In genomic region chr22:28802595-28803087, GRCh38 we compare ENCODE assay signal across 1 cellular context.
TF ChIP-seq lines count a peak whose summit lies in the region.

No MANE protein-coding gene starts in this region.

TF ChIP-seq in GM23338, 12 proteins besides CTCF, POLR2A, EP300 and RAD21 (continued from another document):
- TF ChIP-seq REST (IDR thresholded peaks at IDR 0.05; ENCODE audit: unreplicated experiment) (no peak), CREB1 (CRISPR knock-in tag; IDR thresholded peaks at IDR 0.05; ENCODE audit: low read depth) (no peak), ZNF331 (CRISPR knock-in tag; IDR thresholded peaks at IDR 0.05; ENCODE audit: low read depth) (no peak), ZNF462 (CRISPR knock-in tag; IDR thresholded peaks at IDR 0.05) (no peak), ZNF114 (CRISPR knock-in tag; IDR thresholded peaks at IDR 0.05) (no peak), POLR2AphosphoS5 (IDR thresholded peaks at IDR 0.05; ENCODE audit: low read depth) (no peak), EZH2phosphoT487 (IDR thresholded peaks at IDR 0.05; ENCODE audit: unreplicated experiment) (no peak)
